1 cellular context compared by ENCODE assay signal in the genomic region with DNA sequence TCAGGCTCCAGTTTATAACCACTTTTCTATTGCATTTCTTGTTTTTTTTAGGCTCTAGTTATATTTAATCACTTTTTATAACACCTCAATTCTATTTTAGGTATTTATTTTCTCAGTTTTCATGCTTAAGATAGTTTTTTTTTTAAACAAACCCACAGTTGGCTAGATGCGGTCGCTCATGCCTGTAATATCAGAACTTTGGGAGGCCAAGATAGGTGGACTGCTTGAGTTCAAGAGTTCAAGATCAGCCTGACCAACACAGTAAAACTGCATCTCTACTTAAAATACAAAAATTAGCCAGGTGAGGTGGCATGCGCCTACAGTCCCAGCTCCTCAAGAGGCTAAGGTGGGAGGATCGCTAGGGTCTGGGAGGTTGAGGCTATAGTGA.
TF ChIP-seq lines count a peak whose summit lies in the region.

No MANE protein-coding gene starts in this region.

TF ChIP-seq in WTC11, 78 proteins besides CTCF, POLR2A, EP300 and RAD21 (continued from another document):
- TF ChIP-seq, protein P1, sequence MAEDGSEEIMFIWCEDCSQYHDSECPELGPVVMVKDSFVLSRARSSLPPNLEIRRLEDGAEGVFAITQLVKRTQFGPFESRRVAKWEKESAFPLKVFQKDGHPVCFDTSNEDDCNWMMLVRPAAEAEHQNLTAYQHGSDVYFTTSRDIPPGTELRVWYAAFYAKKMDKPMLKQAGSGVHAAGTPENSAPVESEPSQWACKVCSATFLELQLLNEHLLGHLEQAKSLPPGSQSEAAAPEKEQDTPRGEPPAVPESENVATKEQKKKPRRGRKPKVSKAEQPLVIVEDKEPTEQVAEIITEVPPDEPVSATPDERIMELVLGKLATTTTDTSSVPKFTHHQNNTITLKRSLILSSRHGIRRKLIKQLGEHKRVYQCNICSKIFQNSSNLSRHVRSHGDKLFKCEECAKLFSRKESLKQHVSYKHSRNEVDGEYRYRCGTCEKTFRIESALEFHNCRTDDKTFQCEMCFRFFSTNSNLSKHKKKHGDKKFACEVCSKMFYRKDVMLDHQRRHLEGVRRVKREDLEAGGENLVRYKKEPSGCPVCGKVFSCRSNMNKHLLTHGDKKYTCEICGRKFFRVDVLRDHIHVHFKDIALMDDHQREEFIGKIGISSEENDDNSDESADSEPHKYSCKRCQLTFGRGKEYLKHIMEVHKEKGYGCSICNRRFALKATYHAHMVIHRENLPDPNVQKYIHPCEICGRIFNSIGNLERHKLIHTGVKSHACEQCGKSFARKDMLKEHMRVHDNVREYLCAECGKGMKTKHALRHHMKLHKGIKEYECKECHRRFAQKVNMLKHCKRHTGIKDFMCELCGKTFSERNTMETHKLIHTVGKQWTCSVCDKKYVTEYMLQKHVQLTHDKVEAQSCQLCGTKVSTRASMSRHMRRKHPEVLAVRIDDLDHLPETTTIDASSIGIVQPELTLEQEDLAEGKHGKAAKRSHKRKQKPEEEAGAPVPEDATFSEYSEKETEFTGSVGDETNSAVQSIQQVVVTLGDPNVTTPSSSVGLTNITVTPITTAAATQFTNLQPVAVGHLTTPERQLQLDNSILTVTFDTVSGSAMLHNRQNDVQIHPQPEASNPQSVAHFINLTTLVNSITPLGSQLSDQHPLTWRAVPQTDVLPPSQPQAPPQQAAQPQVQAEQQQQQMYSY (CRISPR knock-in tag; IDR thresholded peaks at IDR 0.05) = no peak
- TF ChIP-seq, protein P2, sequence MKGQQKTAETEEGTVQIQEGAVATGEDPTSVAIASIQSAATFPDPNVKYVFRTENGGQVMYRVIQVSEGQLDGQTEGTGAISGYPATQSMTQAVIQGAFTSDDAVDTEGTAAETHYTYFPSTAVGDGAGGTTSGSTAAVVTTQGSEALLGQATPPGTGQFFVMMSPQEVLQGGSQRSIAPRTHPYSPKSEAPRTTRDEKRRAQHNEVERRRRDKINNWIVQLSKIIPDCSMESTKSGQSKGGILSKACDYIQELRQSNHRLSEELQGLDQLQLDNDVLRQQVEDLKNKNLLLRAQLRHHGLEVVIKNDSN (CRISPR knock-in tag; IDR thresholded peaks at IDR 0.05) = no peak
- TF ChIP-seq, protein P3, sequence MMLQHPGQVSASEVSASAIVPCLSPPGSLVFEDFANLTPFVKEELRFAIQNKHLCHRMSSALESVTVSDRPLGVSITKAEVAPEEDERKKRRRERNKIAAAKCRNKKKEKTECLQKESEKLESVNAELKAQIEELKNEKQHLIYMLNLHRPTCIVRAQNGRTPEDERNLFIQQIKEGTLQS (CRISPR knock-in tag; conservative IDR thresholded peaks at IDR 0.05) = no peak
- no peak for TF ChIP-seq ZNF423 (CRISPR knock-in tag; IDR thresholded peaks at IDR 0.05)
- TF ChIP-seq ZNF396 (CRISPR knock-in tag; IDR thresholded peaks at IDR 0.05; ENCODE audit: borderline replicate concordance) = no peak
- no peak for TF ChIP-seq KAT7 (CRISPR knock-in tag; IDR thresholded peaks at IDR 0.05; ENCODE audit: borderline replicate concordance)
- TF ChIP-seq NFYB (CRISPR knock-in tag; conservative IDR thresholded peaks at IDR 0.05; ENCODE audit: low read depth) = no peak
- TF ChIP-seq ZNF532 (CRISPR knock-in tag; IDR thresholded peaks at IDR 0.05; ENCODE audit: borderline replicate concordance) = no peak
- TF ChIP-seq, protein P4, sequence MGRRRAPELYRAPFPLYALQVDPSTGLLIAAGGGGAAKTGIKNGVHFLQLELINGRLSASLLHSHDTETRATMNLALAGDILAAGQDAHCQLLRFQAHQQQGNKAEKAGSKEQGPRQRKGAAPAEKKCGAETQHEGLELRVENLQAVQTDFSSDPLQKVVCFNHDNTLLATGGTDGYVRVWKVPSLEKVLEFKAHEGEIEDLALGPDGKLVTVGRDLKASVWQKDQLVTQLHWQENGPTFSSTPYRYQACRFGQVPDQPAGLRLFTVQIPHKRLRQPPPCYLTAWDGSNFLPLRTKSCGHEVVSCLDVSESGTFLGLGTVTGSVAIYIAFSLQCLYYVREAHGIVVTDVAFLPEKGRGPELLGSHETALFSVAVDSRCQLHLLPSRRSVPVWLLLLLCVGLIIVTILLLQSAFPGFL (CRISPR knock-in tag; IDR thresholded peaks at IDR 0.05; ENCODE audit: borderline replicate concordance) = no peak
- no peak for TF ChIP-seq ZNF317 (CRISPR knock-in tag; IDR thresholded peaks at IDR 0.05; ENCODE audit: borderline replicate concordance, low read depth)
- no peak for TF ChIP-seq FOXP1 (CRISPR knock-in tag; IDR thresholded peaks at IDR 0.05; ENCODE audit: borderline replicate concordance)
- TF ChIP-seq ZNF416 (CRISPR knock-in tag; IDR thresholded peaks at IDR 0.05) = no peak
- no peak for TF ChIP-seq GABPB1 (CRISPR knock-in tag; IDR thresholded peaks at IDR 0.05)
- TF ChIP-seq TCF7 (CRISPR knock-in tag; IDR thresholded peaks at IDR 0.05; ENCODE audit: low read depth) = no peak
- TF ChIP-seq ELF4 (CRISPR knock-in tag; IDR thresholded peaks at IDR 0.05; ENCODE audit: low read depth) = no peak
- TF ChIP-seq ZSCAN18 (CRISPR knock-in tag; IDR thresholded peaks at IDR 0.05) = no peak
- no peak for TF ChIP-seq ZNF121 (CRISPR knock-in tag; IDR thresholded peaks at IDR 0.05)
- no peak for TF ChIP-seq NFATC4 (CRISPR knock-in tag; IDR thresholded peaks at IDR 0.05)
